In genomic region chr3:185084402-185084801, GRCh38 we compare ENCODE assay signal across 16 cellular contexts.
DNase-seq lines count a peak whose midpoint lies in the region; ATAC-seq and TF ChIP-seq lines count a peak whose summit lies in the region.
"Had no signal": no experiment of that assay in that cellular context is flagged by ENCODE, and none has a peak within 500 bp of the region (broad histone marks: within the 10 kb centered on the region; RNA-seq: fewer than 3 reads in every experiment).

No MANE protein-coding gene starts in this region.

- H2AK5ac ChIP-seq in mesendoderm (ENCODE audit: low read length), result no peak overlapping the region
- H2AK5ac ChIP-seq in H9 (ENCODE audit: insufficient read length, low read length), result no peak overlapping the region

- H4K20me1 ChIP-seq in GM23338 (replicated peaks; ENCODE audit: insufficient read depth) (no peaks in the 10 kb centered on the region), H9 (ENCODE audit: control insufficient read depth, insufficient read depth, insufficient read length) (no peaks in the 10 kb centered on the region)
- H4K20me1 ChIP-seq: BLaER1 had no signal

- no peaks in the 10 kb centered on the region for H3K9me3 ChIP-seq in H9 (ENCODE audit: control insufficient read depth, low read depth, low read length)
- H3K9me3 ChIP-seq: BE2C, BLaER1 had no signal

- H4K8ac ChIP-seq in mesendoderm (ENCODE audit: low read depth, low read length) (no peak overlapping the region), H9 (replicated peaks; ENCODE audit: insufficient read length, low read depth, low read length) (no peak overlapping the region)

- H3K27me3 Mint-ChIP-seq in GM23338 (ENCODE audit: insufficient read depth, low read depth, poor library complexity) (peaks cover 2% of the 10 kb centered on the region), WTC11 (ENCODE audit: low read depth) (no peaks in the 10 kb centered on the region), H9 (ENCODE audit: low read depth) (no peaks in the 10 kb centered on the region)

- H3F3A ChIP-seq in GM23338 (replicated peaks; ENCODE audit: low read depth), result no peaks in the 10 kb centered on the region

- H3K27me3 ChIP-seq in GM23338 (ENCODE audit: insufficient read depth), result no peaks in the 10 kb centered on the region
- no peaks in the 10 kb centered on the region for H3K27me3 ChIP-seq in mesendoderm (ENCODE audit: insufficient read depth, low read length, poor library complexity)
- no peaks in the 10 kb centered on the region for H3K27me3 ChIP-seq in H9 (ENCODE audit: insufficient read depth, low read length)
- H3K27me3 ChIP-seq: BE2C, BLaER1 had no signal

- H3K27ac Mint-ChIP-seq in GM23338 (no peak overlapping the region), WTC11 (no peak overlapping the region), H9 (no peak overlapping the region)
- H3K27ac Mint-ChIP-seq: CD14-positive monocyte; CD4-positive, alpha-beta memory T cell; CD4-positive, CD25-positive, alpha-beta regulatory T cell; CD8-positive, alpha-beta memory T cell had no signal

- no peak overlapping the region for H3K14ac ChIP-seq in H9 (ENCODE audit: insufficient read depth, low read length)

- H3K4me1 ChIP-seq in GM23338 (ENCODE audit: insufficient read depth), result 0 out of 2 replicates have a peak, but pooled peaks cover 6% of the 10 kb centered on the region
- H3K4me1 ChIP-seq in mesendoderm (ENCODE audit: control insufficient read depth, low read depth, low read length), result no peaks in the 10 kb centered on the region
- no peaks in the 10 kb centered on the region for H3K4me1 ChIP-seq in H9 (ENCODE audit: insufficient read depth, low read length)
- H3K4me1 ChIP-seq: BE2C, BLaER1 had no signal

- ATAC-seq in GM23338 (peak; percentile 57), WTC11 (0 out of 2 replicates have a peak, but pooled peaks have one; percentile 22), GM18505 (IDR thresholded peaks at IDR 0.05; ENCODE audit: unreplicated experiment) (no peak)

- H3K4me1 Mint-ChIP-seq in GM23338 (peaks cover 11% of the 10 kb centered on the region; the same call in 2 of the 3 replicates), WTC11 (peaks cover 15% of the 10 kb centered on the region), H9 (peaks cover 9 to 14% of the 10 kb centered on the region in 2 experiments)
- H3K4me1 Mint-ChIP-seq: CD14-positive monocyte; CD4-positive, alpha-beta memory T cell; CD4-positive, CD25-positive, alpha-beta regulatory T cell; CD8-positive, alpha-beta memory T cell had no signal

- POLR2A ChIA-PET in WTC11 (lab: Charles Lee), result interaction anchor here (0.6 kb wide), 1 partner anchor 35 kb away, joined by 4 read pairs; no protein-coding TSS in a partner anchor

- H3K4me3 ChIP-seq in GM23338 (no peak overlapping the region), mesendoderm (ENCODE audit: low read length) (no peak overlapping the region)
- H3K4me3 ChIP-seq: BLaER1 had no signal

- H3K18ac ChIP-seq in mesendoderm (ENCODE audit: low read length) (no peak overlapping the region), H9 (ENCODE audit: insufficient read length, low read depth, low read length) (no peak overlapping the region)

- no CpG with 5 or more reads among the region's 5 CpGs for WGBS in mesendoderm (ENCODE audit: extremely low coverage, insufficient coverage, low lambda C conversion rate)
- no CpG with 5 or more reads among the region's 5 CpGs for WGBS in H9 (ENCODE audit: extremely low coverage, insufficient read length, low lambda C conversion rate)

- CTCF ChIA-PET in WTC11 (lab: Charles Lee), result interaction anchor here (0.6 to 3.6 kb wide), 5 partner anchors 12 to 196 kb away, joined by 3 to 22 read pairs (median 4); no protein-coding TSS in a partner anchor

- no peak overlapping the region for H3K27ac ChIP-seq in GM23338 (ENCODE audit: low read depth)
- H3K27ac ChIP-seq in mesendoderm (ENCODE audit: low read depth, low read length), result no peak overlapping the region
- H3K27ac ChIP-seq in H9 (ENCODE audit: insufficient read length, low read depth, low read length), result no peak overlapping the region
- H3K27ac ChIP-seq: BLaER1 had no signal

- no peaks in the 10 kb centered on the region for H3K79me1 ChIP-seq in mesendoderm (ENCODE audit: low read length)
- H3K79me1 ChIP-seq in H9 (ENCODE audit: insufficient read depth, low read depth, low read length, poor library complexity, severe bottlenecking), result no peaks in the 10 kb centered on the region

- H3K36me3 Mint-ChIP-seq in GM23338 (ENCODE audit: low read depth) (no peaks in the 10 kb centered on the region), WTC11 (no peaks in the 10 kb centered on the region), H9 (ENCODE audit: insufficient read depth in 1 of 3, low read depth in 3 of 3) (no peaks in the 10 kb centered on the region)
- H3K36me3 Mint-ChIP-seq: CD14-positive monocyte; CD4-positive, alpha-beta memory T cell; CD4-positive, CD25-positive, alpha-beta regulatory T cell; CD8-positive, alpha-beta memory T cell had no signal

- no peaks in the 10 kb centered on the region for H3K36me3 ChIP-seq in GM23338 (ENCODE audit: insufficient read depth)
- H3K36me3 ChIP-seq in mesendoderm (ENCODE audit: control insufficient read depth, insufficient read depth, low read length), result no peaks in the 10 kb centered on the region
- H3K36me3 ChIP-seq: BE2C, BLaER1 had no signal

- H3K4me2 ChIP-seq in GM23338 (no peak overlapping the region), mesendoderm (ENCODE audit: low read length) (no peak overlapping the region), H9 (ENCODE audit: insufficient read depth, insufficient read length, low read length) (no peak overlapping the region)
- H3K4me2 ChIP-seq: BLaER1 had no signal

- H3K4me3 Mint-ChIP-seq in GM23338 (no peak overlapping the region), WTC11 (no peak overlapping the region), H9 (no peak overlapping the region)
- H3K4me3 Mint-ChIP-seq: CD4-positive, alpha-beta memory T cell; CD4-positive, CD25-positive, alpha-beta regulatory T cell; CD8-positive, alpha-beta memory T cell had no signal

- no peak overlapping the region for H2AFZ ChIP-seq in GM23338
- no peak overlapping the region for H2AFZ ChIP-seq in H9 (ENCODE audit: low read length)

- H3T11ph ChIP-seq in H9 (ENCODE audit: low read length), result no peak overlapping the region

- H2BK20ac ChIP-seq in H9 (ENCODE audit: low read depth, low read length, poor library complexity, severe bottlenecking), result no peak overlapping the region

- H3K9ac ChIP-seq in mesendoderm (ENCODE audit: low read length), result no peak overlapping the region
- no peak overlapping the region for H3K9ac ChIP-seq in H9 (ENCODE audit: extremely low read depth, insufficient read length, low read length)
- H3K9ac ChIP-seq: BLaER1 had no signal

- no peak overlapping the region for H4K91ac ChIP-seq in H9 (ENCODE audit: insufficient read length, low read depth, low read length)

- H3K9me2 ChIP-seq in GM23338 (ENCODE audit: insufficient read depth), result no peaks in the 10 kb centered on the region

- no peak overlapping the region for H3K23ac ChIP-seq in mesendoderm (ENCODE audit: low read length)
- no peak overlapping the region for H3K23ac ChIP-seq in H9 (ENCODE audit: insufficient read length, low read depth, low read length)

- no peak for TF ChIP-seq POLR2A in GM18505 (IDR thresholded peaks at IDR 0.05; ENCODE audit: borderline replicate concordance, extremely low read depth, insufficient read depth, insufficient read length)

- H2BK15ac ChIP-seq in mesendoderm (replicated peaks; ENCODE audit: low read depth) (no peak overlapping the region), H9 (ENCODE audit: low read depth, low read length) (no peak overlapping the region)

- H3K9me3 Mint-ChIP-seq in GM23338 (no peaks in the 10 kb centered on the region), WTC11 (no peaks in the 10 kb centered on the region), H9 (no peaks in the 10 kb centered on the region)
- H3K9me3 Mint-ChIP-seq: CD4-positive, alpha-beta memory T cell; CD8-positive, alpha-beta memory T cell had no signal

- H3K56ac ChIP-seq in mesendoderm (ENCODE audit: low read length) (no peak overlapping the region), H9 (ENCODE audit: insufficient read length, low read depth, low read length) (no peak overlapping the region)

- H2BK120ac ChIP-seq in mesendoderm (ENCODE audit: low read depth, low read length), result no peak overlapping the region
- H2BK120ac ChIP-seq in H9 (ENCODE audit: low read depth, low read length, poor library complexity, severe bottlenecking), result no peak overlapping the region

- no peak overlapping the region for H3K4ac ChIP-seq in mesendoderm (ENCODE audit: low read depth, low read length)
- H3K4ac ChIP-seq in H9 (ENCODE audit: low read depth, low read length), result no peak overlapping the region

- H4K5ac ChIP-seq in mesendoderm (ENCODE audit: low read length), result no peak overlapping the region
- no peak overlapping the region for H4K5ac ChIP-seq in H9 (ENCODE audit: insufficient read length, low read depth, low read length)

- H3K79me2 ChIP-seq in GM23338 (replicated peaks; ENCODE audit: insufficient read depth) (no peaks in the 10 kb centered on the region), mesendoderm (ENCODE audit: control insufficient read depth, insufficient read depth, low read length) (no peaks in the 10 kb centered on the region), H9 (ENCODE audit: insufficient read depth, low read length) (no peaks in the 10 kb centered on the region)

- H2BK12ac ChIP-seq in H9 (ENCODE audit: insufficient read length, low read depth, low read length), result no peak overlapping the region

- DNase-seq in GM23338 (ENCODE audit: low spot score) (no peak), WTC11 (ENCODE audit: low spot score) (no peak), mesendoderm (peak; percentile 13), H9 (no peak)
- DNase-seq: 8988T; ACHN; BE2C; CD4-positive, alpha-beta memory T cell; CD4-positive, CD25-positive, alpha-beta regulatory T cell; CD8-positive, alpha-beta memory T cell; COR-L47; DMS79 treated with DMSO at 0.1 percent for 48 hours; GF-D8 had no signal

- TF ChIP-seq CTCF in GM23338 (conservative IDR thresholded peaks at IDR 0.05; ENCODE audit: low read depth in 2 of 2) (no peak), WTC11 (IDR thresholded peaks at IDR 0.05) (no peak), H9 (conservative IDR thresholded peaks at IDR 0.05) (no peak)

- H2BK5ac ChIP-seq in mesendoderm (ENCODE audit: low read length), result no peak overlapping the region
- no peak overlapping the region for H2BK5ac ChIP-seq in H9 (ENCODE audit: insufficient read length, low read length)

- H3K23me2 ChIP-seq in H9 (ENCODE audit: insufficient read length, low read depth, low read length, poor library complexity, severe bottlenecking), result no peaks in the 10 kb centered on the region

TF ChIP-seq in WTC11, 78 proteins besides CTCF, POLR2A, EP300 and RAD21 (continues in another document):
- TF ChIP-seq MYBL2 (CRISPR knock-in tag; IDR thresholded peaks at IDR 0.05) (no peak), ZNF671 (CRISPR knock-in tag; IDR thresholded peaks at IDR 0.05) (no peak), GTF2I (CRISPR knock-in tag; conservative IDR thresholded peaks at IDR 0.05) (no peak)
